ENCODE assay signal across 1 cellular context in genomic region chr13:45464687-45465453, GRCh38.
A peak's percentile ranks its signal among the peaks of the same experiment; 100 is the strongest.
TF ChIP-seq lines count a peak whose summit lies in the region.

Gene COG3, plus strand, starts transcription at chr13:45464939. Its CDS starts 98 bp downstream, at chr13:45465037.

TF ChIP-seq in HepG2, 621 proteins besides CTCF, POLR2A, EP300 and RAD21 (continued from another document and continues in another):
- TF ChIP-seq, protein P1, sequence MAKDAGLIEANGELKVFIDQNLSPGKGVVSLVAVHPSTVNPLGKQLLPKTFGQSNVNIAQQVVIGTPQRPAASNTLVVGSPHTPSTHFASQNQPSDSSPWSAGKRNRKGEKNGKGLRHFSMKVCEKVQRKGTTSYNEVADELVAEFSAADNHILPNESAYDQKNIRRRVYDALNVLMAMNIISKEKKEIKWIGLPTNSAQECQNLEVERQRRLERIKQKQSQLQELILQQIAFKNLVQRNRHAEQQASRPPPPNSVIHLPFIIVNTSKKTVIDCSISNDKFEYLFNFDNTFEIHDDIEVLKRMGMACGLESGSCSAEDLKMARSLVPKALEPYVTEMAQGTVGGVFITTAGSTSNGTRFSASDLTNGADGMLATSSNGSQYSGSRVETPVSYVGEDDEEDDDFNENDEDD (CRISPR knock-in tag; IDR thresholded peaks at IDR 0.05; ENCODE audit: borderline replicate concordance), result 0 out of 2 replicates have a peak, but pooled peaks have one; percentile 22
- TF ChIP-seq, protein P2, sequence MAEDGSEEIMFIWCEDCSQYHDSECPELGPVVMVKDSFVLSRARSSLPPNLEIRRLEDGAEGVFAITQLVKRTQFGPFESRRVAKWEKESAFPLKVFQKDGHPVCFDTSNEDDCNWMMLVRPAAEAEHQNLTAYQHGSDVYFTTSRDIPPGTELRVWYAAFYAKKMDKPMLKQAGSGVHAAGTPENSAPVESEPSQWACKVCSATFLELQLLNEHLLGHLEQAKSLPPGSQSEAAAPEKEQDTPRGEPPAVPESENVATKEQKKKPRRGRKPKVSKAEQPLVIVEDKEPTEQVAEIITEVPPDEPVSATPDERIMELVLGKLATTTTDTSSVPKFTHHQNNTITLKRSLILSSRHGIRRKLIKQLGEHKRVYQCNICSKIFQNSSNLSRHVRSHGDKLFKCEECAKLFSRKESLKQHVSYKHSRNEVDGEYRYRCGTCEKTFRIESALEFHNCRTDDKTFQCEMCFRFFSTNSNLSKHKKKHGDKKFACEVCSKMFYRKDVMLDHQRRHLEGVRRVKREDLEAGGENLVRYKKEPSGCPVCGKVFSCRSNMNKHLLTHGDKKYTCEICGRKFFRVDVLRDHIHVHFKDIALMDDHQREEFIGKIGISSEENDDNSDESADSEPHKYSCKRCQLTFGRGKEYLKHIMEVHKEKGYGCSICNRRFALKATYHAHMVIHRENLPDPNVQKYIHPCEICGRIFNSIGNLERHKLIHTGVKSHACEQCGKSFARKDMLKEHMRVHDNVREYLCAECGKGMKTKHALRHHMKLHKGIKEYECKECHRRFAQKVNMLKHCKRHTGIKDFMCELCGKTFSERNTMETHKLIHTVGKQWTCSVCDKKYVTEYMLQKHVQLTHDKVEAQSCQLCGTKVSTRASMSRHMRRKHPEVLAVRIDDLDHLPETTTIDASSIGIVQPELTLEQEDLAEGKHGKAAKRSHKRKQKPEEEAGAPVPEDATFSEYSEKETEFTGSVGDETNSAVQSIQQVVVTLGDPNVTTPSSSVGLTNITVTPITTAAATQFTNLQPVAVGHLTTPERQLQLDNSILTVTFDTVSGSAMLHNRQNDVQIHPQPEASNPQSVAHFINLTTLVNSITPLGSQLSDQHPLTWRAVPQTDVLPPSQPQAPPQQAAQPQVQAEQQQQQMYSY (CRISPR knock-in tag; IDR thresholded peaks at IDR 0.05), result no peak
- TF ChIP-seq ZNF274 (CRISPR knock-in tag; IDR thresholded peaks at IDR 0.05) (no peak), ZNF614 (CRISPR knock-in tag; IDR thresholded peaks at IDR 0.05; ENCODE audit: borderline replicate concordance) (peak; percentile 63; the same call in 1 of the 2 replicates), SMARCE1 (IDR thresholded peaks at IDR 0.05; ENCODE audit: borderline replicate concordance) (no peak), KDM4B (CRISPR knock-in tag; IDR thresholded peaks at IDR 0.05) (no peak), ZNF121 (CRISPR knock-in tag; IDR thresholded peaks at IDR 0.05) (no peak), NR2F1 (CRISPR knock-in tag; IDR thresholded peaks at IDR 0.05) (no peak), PLRG1 (conservative IDR thresholded peaks at IDR 0.05) (no peak), ZBTB46 (CRISPR knock-in tag; IDR thresholded peaks at IDR 0.05; ENCODE audit: borderline replicate concordance) (no peak), NFE2 (CRISPR knock-in tag; IDR thresholded peaks at IDR 0.05) (no peak), ZNF160 (CRISPR knock-in tag; IDR thresholded peaks at IDR 0.05) (no peak), ZNF34 (CRISPR knock-in tag; IDR thresholded peaks at IDR 0.05; ENCODE audit: borderline replicate concordance) (no peak), CHCHD3 (CRISPR knock-in tag; IDR thresholded peaks at IDR 0.05) (no peak), ZNF720 (CRISPR knock-in tag; IDR thresholded peaks at IDR 0.05) (no peak), HDAC1 (CRISPR knock-in tag; IDR thresholded peaks at IDR 0.05) (peak; percentile 94), MEIS1 (CRISPR knock-in tag; IDR thresholded peaks at IDR 0.05; ENCODE audit: borderline replicate concordance) (peak; percentile 86), ZNF143 (CRISPR knock-in tag; IDR thresholded peaks at IDR 0.05) (no peak), DNMT1 (CRISPR knock-in tag; IDR thresholded peaks at IDR 0.05) (peak; percentile 78; the same call in 1 of the 2 replicates)
- TF ChIP-seq, protein P3, sequence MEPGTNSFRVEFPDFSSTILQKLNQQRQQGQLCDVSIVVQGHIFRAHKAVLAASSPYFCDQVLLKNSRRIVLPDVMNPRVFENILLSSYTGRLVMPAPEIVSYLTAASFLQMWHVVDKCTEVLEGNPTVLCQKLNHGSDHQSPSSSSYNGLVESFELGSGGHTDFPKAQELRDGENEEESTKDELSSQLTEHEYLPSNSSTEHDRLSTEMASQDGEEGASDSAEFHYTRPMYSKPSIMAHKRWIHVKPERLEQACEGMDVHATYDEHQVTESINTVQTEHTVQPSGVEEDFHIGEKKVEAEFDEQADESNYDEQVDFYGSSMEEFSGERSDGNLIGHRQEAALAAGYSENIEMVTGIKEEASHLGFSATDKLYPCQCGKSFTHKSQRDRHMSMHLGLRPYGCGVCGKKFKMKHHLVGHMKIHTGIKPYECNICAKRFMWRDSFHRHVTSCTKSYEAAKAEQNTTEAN (CRISPR knock-in tag; conservative IDR thresholded peaks at IDR 0.05), result no peak
- TF ChIP-seq, protein P4, sequence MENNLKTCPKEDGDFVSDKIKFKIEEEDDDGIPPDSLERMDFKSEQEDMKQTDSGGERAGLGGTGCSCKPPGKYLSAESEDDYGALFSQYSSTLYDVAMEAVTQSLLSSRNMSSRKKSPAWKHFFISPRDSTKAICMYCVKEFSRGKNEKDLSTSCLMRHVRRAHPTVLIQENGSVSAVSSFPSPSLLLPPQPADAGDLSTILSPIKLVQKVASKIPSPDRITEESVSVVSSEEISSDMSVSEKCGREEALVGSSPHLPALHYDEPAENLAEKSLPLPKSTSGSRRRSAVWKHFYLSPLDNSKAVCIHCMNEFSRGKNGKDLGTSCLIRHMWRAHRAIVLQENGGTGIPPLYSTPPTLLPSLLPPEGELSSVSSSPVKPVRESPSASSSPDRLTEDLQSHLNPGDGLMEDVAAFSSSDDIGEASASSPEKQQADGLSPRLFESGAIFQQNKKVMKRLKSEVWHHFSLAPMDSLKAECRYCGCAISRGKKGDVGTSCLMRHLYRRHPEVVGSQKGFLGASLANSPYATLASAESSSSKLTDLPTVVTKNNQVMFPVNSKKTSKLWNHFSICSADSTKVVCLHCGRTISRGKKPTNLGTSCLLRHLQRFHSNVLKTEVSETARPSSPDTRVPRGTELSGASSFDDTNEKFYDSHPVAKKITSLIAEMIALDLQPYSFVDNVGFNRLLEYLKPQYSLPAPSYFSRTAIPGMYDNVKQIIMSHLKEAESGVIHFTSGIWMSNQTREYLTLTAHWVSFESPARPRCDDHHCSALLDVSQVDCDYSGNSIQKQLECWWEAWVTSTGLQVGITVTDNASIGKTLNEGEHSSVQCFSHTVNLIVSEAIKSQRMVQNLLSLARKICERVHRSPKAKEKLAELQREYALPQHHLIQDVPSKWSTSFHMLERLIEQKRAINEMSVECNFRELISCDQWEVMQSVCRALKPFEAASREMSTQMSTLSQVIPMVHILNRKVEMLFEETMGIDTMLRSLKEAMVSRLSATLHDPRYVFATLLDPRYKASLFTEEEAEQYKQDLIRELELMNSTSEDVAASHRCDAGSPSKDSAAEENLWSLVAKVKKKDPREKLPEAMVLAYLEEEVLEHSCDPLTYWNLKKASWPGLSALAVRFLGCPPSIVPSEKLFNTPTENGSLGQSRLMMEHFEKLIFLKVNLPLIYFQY (CRISPR knock-in tag; IDR thresholded peaks at IDR 0.05; ENCODE audit: borderline replicate concordance), result no peak; the same call in 1 of the 2 replicates
- TF ChIP-seq, protein P5, sequence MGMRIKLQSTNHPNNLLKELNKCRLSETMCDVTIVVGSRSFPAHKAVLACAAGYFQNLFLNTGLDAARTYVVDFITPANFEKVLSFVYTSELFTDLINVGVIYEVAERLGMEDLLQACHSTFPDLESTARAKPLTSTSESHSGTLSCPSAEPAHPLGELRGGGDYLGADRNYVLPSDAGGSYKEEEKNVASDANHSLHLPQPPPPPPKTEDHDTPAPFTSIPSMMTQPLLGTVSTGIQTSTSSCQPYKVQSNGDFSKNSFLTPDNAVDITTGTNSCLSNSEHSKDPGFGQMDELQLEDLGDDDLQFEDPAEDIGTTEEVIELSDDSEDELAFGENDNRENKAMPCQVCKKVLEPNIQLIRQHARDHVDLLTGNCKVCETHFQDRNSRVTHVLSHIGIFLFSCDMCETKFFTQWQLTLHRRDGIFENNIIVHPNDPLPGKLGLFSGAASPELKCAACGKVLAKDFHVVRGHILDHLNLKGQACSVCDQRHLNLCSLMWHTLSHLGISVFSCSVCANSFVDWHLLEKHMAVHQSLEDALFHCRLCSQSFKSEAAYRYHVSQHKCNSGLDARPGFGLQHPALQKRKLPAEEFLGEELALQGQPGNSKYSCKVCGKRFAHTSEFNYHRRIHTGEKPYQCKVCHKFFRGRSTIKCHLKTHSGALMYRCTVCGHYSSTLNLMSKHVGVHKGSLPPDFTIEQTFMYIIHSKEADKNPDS (CRISPR knock-in tag; IDR thresholded peaks at IDR 0.05), result no peak
- TF ChIP-seq, protein P6, sequence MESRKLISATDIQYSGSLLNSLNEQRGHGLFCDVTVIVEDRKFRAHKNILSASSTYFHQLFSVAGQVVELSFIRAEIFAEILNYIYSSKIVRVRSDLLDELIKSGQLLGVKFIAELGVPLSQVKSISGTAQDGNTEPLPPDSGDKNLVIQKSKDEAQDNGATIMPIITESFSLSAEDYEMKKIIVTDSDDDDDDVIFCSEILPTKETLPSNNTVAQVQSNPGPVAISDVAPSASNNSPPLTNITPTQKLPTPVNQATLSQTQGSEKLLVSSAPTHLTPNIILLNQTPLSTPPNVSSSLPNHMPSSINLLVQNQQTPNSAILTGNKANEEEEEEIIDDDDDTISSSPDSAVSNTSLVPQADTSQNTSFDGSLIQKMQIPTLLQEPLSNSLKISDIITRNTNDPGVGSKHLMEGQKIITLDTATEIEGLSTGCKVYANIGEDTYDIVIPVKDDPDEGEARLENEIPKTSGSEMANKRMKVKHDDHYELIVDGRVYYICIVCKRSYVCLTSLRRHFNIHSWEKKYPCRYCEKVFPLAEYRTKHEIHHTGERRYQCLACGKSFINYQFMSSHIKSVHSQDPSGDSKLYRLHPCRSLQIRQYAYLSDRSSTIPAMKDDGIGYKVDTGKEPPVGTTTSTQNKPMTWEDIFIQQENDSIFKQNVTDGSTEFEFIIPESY (CRISPR knock-in tag; IDR thresholded peaks at IDR 0.05), result no peak
- TF ChIP-seq, protein P7, sequence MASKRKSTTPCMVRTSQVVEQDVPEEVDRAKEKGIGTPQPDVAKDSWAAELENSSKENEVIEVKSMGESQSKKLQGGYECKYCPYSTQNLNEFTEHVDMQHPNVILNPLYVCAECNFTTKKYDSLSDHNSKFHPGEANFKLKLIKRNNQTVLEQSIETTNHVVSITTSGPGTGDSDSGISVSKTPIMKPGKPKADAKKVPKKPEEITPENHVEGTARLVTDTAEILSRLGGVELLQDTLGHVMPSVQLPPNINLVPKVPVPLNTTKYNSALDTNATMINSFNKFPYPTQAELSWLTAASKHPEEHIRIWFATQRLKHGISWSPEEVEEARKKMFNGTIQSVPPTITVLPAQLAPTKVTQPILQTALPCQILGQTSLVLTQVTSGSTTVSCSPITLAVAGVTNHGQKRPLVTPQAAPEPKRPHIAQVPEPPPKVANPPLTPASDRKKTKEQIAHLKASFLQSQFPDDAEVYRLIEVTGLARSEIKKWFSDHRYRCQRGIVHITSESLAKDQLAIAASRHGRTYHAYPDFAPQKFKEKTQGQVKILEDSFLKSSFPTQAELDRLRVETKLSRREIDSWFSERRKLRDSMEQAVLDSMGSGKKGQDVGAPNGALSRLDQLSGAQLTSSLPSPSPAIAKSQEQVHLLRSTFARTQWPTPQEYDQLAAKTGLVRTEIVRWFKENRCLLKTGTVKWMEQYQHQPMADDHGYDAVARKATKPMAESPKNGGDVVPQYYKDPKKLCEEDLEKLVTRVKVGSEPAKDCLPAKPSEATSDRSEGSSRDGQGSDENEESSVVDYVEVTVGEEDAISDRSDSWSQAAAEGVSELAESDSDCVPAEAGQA (IDR thresholded peaks at IDR 0.05; ENCODE audit: low read depth), result peak; percentile 75
- TF ChIP-seq, protein P7 (CRISPR knock-in tag; IDR thresholded peaks at IDR 0.05; ENCODE audit: borderline replicate concordance), result no peak
